21 cellular contexts compared by ENCODE assay signal in the genomic region with DNA sequence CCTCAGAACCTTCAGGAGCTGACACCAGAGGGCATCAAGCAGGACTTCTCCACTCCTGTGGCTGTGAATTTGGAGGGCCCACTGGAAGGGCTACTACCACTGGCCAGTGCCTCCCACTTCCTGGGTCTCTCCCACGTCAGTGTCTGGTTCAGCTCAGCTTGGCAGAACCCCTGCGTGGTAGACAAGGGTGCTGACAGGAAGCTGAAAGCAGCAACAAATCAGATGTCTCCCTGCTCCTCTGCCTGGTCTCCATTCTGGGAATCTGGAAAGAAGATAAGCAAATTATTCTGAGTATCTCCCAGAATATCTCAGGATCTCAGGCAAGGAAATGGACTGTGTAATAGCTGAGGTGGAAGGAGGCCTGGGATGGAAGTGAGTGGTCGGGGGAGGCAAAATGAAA.
DNase-seq lines count a peak whose midpoint lies in the region; ATAC-seq and TF ChIP-seq lines count a peak whose summit lies in the region.
"Had no signal": no experiment of that assay in that cellular context is flagged by ENCODE, and none has a peak within 500 bp of the region (broad histone marks: within the 10 kb centered on the region; RNA-seq: fewer than 3 reads in every experiment).

No MANE protein-coding gene starts in this region.

- no peaks in the 10 kb centered on the region for H3K79me1 ChIP-seq in mesendoderm (ENCODE audit: low read length)

- H3K4me1 ChIP-seq in heart right ventricle = peaks cover 0 to 7% (median 0%) of the 10 kb centered on the region in 9 donors
- no peaks in the 10 kb centered on the region for H3K4me1 ChIP-seq in right atrium auricular region
- no peaks in the 10 kb centered on the region for H3K4me1 ChIP-seq in mesendoderm (ENCODE audit: control insufficient read depth, low read depth, low read length)
- H3K4me1 ChIP-seq: BLaER1, SJCRH30 had no signal

- H3K36me3 ChIP-seq in heart right ventricle (no peaks in the 10 kb centered on the region), right atrium auricular region (no peaks in the 10 kb centered on the region), mesendoderm (ENCODE audit: control insufficient read depth, insufficient read depth, low read length) (no peaks in the 10 kb centered on the region)
- H3K36me3 ChIP-seq: BLaER1, SJCRH30 had no signal

- no peak overlapping the region for H3K18ac ChIP-seq in mesendoderm (ENCODE audit: low read length)

- DNase-seq in heart right ventricle (no peak), right atrium auricular region (ENCODE audit: low spot score) (no peak), NCI-H226 (peak; percentile 74), amniotic epithelial cell (ENCODE audit: low read depth) (peak; percentile 83), mesendoderm (peak; percentile 11), RPMI8226 (no peak)
- no peak for DNase-seq in activated CD4-positive, alpha-beta T cell treated with anti-CD3 and anti-CD28 coated beads for 48 hours
- DNase-seq: CD4-positive, CD25-positive, alpha-beta regulatory T cell; H9; Kasumi-1; MV-4-11; NCI-H1105; NCI-H1436 treated with DMSO at 0.1 percent for 48 hours; NCI-H187 treated with DMSO at 0.1 percent for 48 hours; NCI-H446; NCI-H526; SJCRH30 had no signal

- H3K4me2 ChIP-seq in mesendoderm (ENCODE audit: low read length) = no peak overlapping the region
- H3K4me2 ChIP-seq: BLaER1, GM23338 had no signal

- no peak overlapping the region for H2BK120ac ChIP-seq in mesendoderm (ENCODE audit: low read depth, low read length)

- no peak overlapping the region for H3K4me3 ChIP-seq in heart right ventricle
- no peak overlapping the region for H3K4me3 ChIP-seq in right atrium auricular region
- no peak overlapping the region for H3K4me3 ChIP-seq in mesendoderm (ENCODE audit: low read length)
- H3K4me3 ChIP-seq: BLaER1, GM23338, SJCRH30 had no signal

- H4K8ac ChIP-seq in mesendoderm (ENCODE audit: low read depth, low read length) = no peak overlapping the region

- H3K56ac ChIP-seq in mesendoderm (ENCODE audit: low read length) = no peak overlapping the region

- H2BK5ac ChIP-seq in mesendoderm (ENCODE audit: low read length) = no peak overlapping the region

- H3K9ac ChIP-seq in mesendoderm (ENCODE audit: low read length) = no peak overlapping the region
- H3K9ac ChIP-seq: BLaER1 had no signal

- intact Hi-C loops in heart right ventricle (cut with DNase I) = no loop called here

- TF ChIP-seq CTCF in heart right ventricle (IDR thresholded peaks at IDR 0.05) (no peak), right atrium auricular region (IDR thresholded peaks at IDR 0.05) (no peak)

- H3K9me3 ChIP-seq in heart right ventricle (peaks cover 0 to 2% (median 0%) of the 10 kb centered on the region in 11 donors), right atrium auricular region (no peaks in the 10 kb centered on the region)
- H3K9me3 ChIP-seq: SJCRH30 had no signal

- no peak overlapping the region for H2BK15ac ChIP-seq in mesendoderm (replicated peaks; ENCODE audit: low read depth)

- H2AK5ac ChIP-seq in mesendoderm (ENCODE audit: low read length) = no peak overlapping the region

- no peak overlapping the region for H4K5ac ChIP-seq in mesendoderm (ENCODE audit: low read length)

- no peak overlapping the region for H3K4ac ChIP-seq in mesendoderm (ENCODE audit: low read depth, low read length)

- peak in 5 of 8 donors; percentile 42 to 73 (median 67) for ATAC-seq in heart right ventricle
- ATAC-seq: HepG2, Panc1 had no signal

- H3K27ac ChIP-seq in heart right ventricle (no peak overlapping the region), right atrium auricular region (no peak overlapping the region), mesendoderm (ENCODE audit: low read depth, low read length) (no peak overlapping the region)
- H3K27ac ChIP-seq: BLaER1, SJCRH30 had no signal

- 33 to 48% methylated on average over 3 of the region's 3 CpGs for WGBS in heart right ventricle, 2 donors
- WGBS in mesendoderm (ENCODE audit: extremely low coverage, insufficient coverage, low lambda C conversion rate) = no CpG with 5 or more reads among the region's 3 CpGs

- no peaks in the 10 kb centered on the region for H3K27me3 ChIP-seq in heart right ventricle
- no peaks in the 10 kb centered on the region for H3K27me3 ChIP-seq in right atrium auricular region
- no peaks in the 10 kb centered on the region for H3K27me3 ChIP-seq in mesendoderm (ENCODE audit: insufficient read depth, low read length, poor library complexity)
- H3K27me3 ChIP-seq: BLaER1, SJCRH30 had no signal

- H3K23ac ChIP-seq in mesendoderm (ENCODE audit: low read length) = no peak overlapping the region

- H3K79me2 ChIP-seq in mesendoderm (ENCODE audit: control insufficient read depth, insufficient read depth, low read length) = no peaks in the 10 kb centered on the region

Comparison
In these comparisons a context has a peak if more than half of its experiments do, and no peak if none do; other contexts are left out.
1. DNase-seq: peak in NCI-H226 (single experiment), amniotic epithelial cell (single experiment) and mesendoderm (single experiment); none in heart right ventricle (0 of 2), right atrium auricular region (single experiment), activated CD4-positive, alpha-beta T cell treated with anti-CD3 and anti-CD28 coated beads for 48 hours (single experiment) and RPMI8226 (single experiment).